8 cellular contexts compared by ENCODE assay signal in genomic region chr5:107812570-107813141, GRCh38.
A peak's percentile ranks its signal among the peaks of the same experiment; 100 is the strongest.
DNase-seq lines count a peak whose midpoint lies in the region; ATAC-seq, FAIRE-seq and TF ChIP-seq lines count a peak whose summit lies in the region.

No MANE protein-coding gene starts in this region.

- no peak for DNase-seq in A549 (ENCODE audit: low read depth in 1 of 2, low spot score in 1 of 2)
- peak; percentile 70 for DNase-seq in astrocyte of the spinal cord (ENCODE audit: low read depth, low spot score)
- no peak for DNase-seq in DMS79 treated with DMSO at 0.1 percent for 48 hours (lab: John Stamatoyannopoulos, UW)
- DNase-seq in NCI-H1105 treated with DMSO at 0.1 percent for 48 hours (lab: John Stamatoyannopoulos, UW), result no peak
- DNase-seq in activated CD8-positive, alpha-beta memory T cell treated with anti-CD3 and anti-CD28 coated beads for 24 hours, result no peak
- no peak for DNase-seq in small intestine

- no peaks in the 10 kb centered on the region for H3K36me3 ChIP-seq in small intestine (ENCODE audit: control insufficient read depth in 2 of 2, insufficient read depth in 2 of 2, low read length in 2 of 2)

- WGBS in A549 (ENCODE audit: missing lambda C conversion rate), result 75% methylated on average over 8 of the region's 8 CpGs
- 71 to 92% (median 79%) methylated on average over 8 of the region's 8 CpGs for WGBS in small intestine, 3 donors

- POLR2A ChIA-PET in A549 (lab: Yijun Ruan, JAX), result no interaction called here

- FAIRE-seq in A549 (lab: Jason Lieb, UNC) (no peak), small intestine (lab: Jason Lieb, UNC) (no peak)

- in situ Hi-C loops in astrocyte of the spinal cord (cut with HindIII; ENCODE audit: low sequenced_read_pairs), result no loop called here

- TF ChIP-seq EP300 in A549 (IDR thresholded peaks at IDR 0.05), result no peak

- H3K4me1 ChIP-seq in A549, result no peaks in the 10 kb centered on the region
- H3K4me1 ChIP-seq in small intestine (ENCODE audit: control insufficient read depth in 2 of 2, insufficient read depth in 1 of 2, low read depth in 1 of 2, low read length in 1 of 2), result no peaks in the 10 kb centered on the region

- H3K9me3 ChIP-seq in A549, result no peaks in the 10 kb centered on the region
- H3K9me3 ChIP-seq in small intestine (ENCODE audit: control insufficient read depth, low read depth), result no peaks in the 10 kb centered on the region

- TF ChIP-seq CTCF in A549 (IDR thresholded peaks at IDR 0.05) (no peak), astrocyte of the spinal cord (IDR thresholded peaks at IDR 0.05; ENCODE audit: low read depth, low read length) (no peak)

- H3K27ac ChIP-seq in A549 (no peak overlapping the region), small intestine (ENCODE audit: low read depth in 1 of 2, low read length in 1 of 2) (no peak overlapping the region)

- CTCF ChIA-PET in A549 (lab: Yijun Ruan, JAX), result no interaction called here

- ATAC-seq in A549 (no peak), GM19397 (IDR thresholded peaks at IDR 0.05; ENCODE audit: unreplicated experiment) (peak; percentile 81), HG03175 (IDR thresholded peaks at IDR 0.05; ENCODE audit: unreplicated experiment) (peak; percentile 80)

- H3K4me3 ChIP-seq in A549 (no peak overlapping the region), astrocyte of the spinal cord (ENCODE audit: low read depth, low read length) (no peak overlapping the region), small intestine (ENCODE audit: low read depth in 1 of 2, low read length in 2 of 2) (no peak overlapping the region)

- no peak overlapping the region for H3K4me2 ChIP-seq in A549

- no peak for TF ChIP-seq POLR2A in A549 (IDR thresholded peaks at IDR 0.05; ENCODE audit: low read length)

- TF ChIP-seq RAD21 in A549 (conservative IDR thresholded peaks at IDR 0.05 in 1 of 2, IDR thresholded peaks at IDR 0.05 in 1 of 2), result no peak

- H3K27me3 ChIP-seq in small intestine (ENCODE audit: control insufficient read depth in 2 of 2, insufficient read depth in 2 of 2, low read length in 2 of 2), result no peaks in the 10 kb centered on the region

TF ChIP-seq in A549, 52 proteins besides CTCF, POLR2A, EP300 and RAD21:
- TF ChIP-seq MAFK (IDR thresholded peaks at IDR 0.05; ENCODE audit: partially characterized antibody) (peak; percentile 4), GATA3 (IDR thresholded peaks at IDR 0.05; ENCODE audit: borderline replicate concordance) (no peak)

Comparison
In these comparisons a context has a peak if more than half of its experiments do, and no peak if none do; other contexts are left out.
1. ATAC-seq: peak in GM19397 (single experiment) and HG03175 (single experiment); none in A549 (0 of 2).